7 cellular contexts compared by ENCODE assay signal in genomic region chr6:68638225-68638900, GRCh38. TPM values are rescaled to one million over a fixed set of nuclear protein-coding genes. Genes with fewer than 3 reads are reported as not detected.
DNase-seq lines count a peak whose midpoint lies in the region; ATAC-seq and TF ChIP-seq lines count a peak whose summit lies in the region.

No MANE protein-coding gene starts in this region.

- peak overlapping the region; percentile 82; the same call in 1 of the 2 replicates for H3K4me3 Mint-ChIP-seq in WTC11

- no peaks in the 10 kb centered on the region for H3K9me3 Mint-ChIP-seq in WTC11

- ATAC-seq in WTC11 (no peak), HG03378 (IDR thresholded peaks at IDR 0.05; ENCODE audit: unreplicated experiment) (no peak)

- peak; percentile 87 for TF ChIP-seq CTCF in WTC11 (IDR thresholded peaks at IDR 0.05)

- CTCF ChIA-PET in WTC11 (lab: Charles Lee): interaction anchor here (1.0 to 2.5 kb wide), 8 partner anchors 8 to 329 kb away, joined by 3 to 16 read pairs (median 4); no protein-coding TSS in a partner anchor

- H3K4me3 ChIP-seq in H7 (ENCODE audit: insufficient read depth, low read depth, low read length): no peak overlapping the region

- H3K36me3 Mint-ChIP-seq in WTC11: no peaks in the 10 kb centered on the region

- POLR2A ChIA-PET in WTC11 (lab: Charles Lee): no interaction called here

- no peak overlapping the region for H3K27ac Mint-ChIP-seq in WTC11

- peaks cover 39% of the 10 kb centered on the region for H3K27me3 ChIP-seq in H7 (ENCODE audit: control insufficient read depth, insufficient read depth, low read length)

- peaks cover 47% of the 10 kb centered on the region for H3K4me1 Mint-ChIP-seq in WTC11

- no peak for TF ChIP-seq EP300 in Ishikawa (IDR thresholded peaks at IDR 0.05; ENCODE audit: borderline replicate concordance)

- H3K27me3 Mint-ChIP-seq in WTC11 (ENCODE audit: low read depth): peaks cover 60% of the 10 kb centered on the region

- DNase-seq in EH (ENCODE audit: low read depth): peak; percentile 28
- DNase-seq in WTC11 (ENCODE audit: low spot score): peak; percentile 27
- peak; percentile 76 for DNase-seq in globus pallidus (ENCODE audit: low spot score)
- peak; percentile 39 for DNase-seq in stimulated activated CD8-positive, alpha-beta memory T cell treated with anti-CD3 and anti-CD28 coated beads, Interleukin-4, amount 100 ng/mL, for 48 hours
- DNase-seq in H7: no peak

- peak; percentile 70 for TF ChIP-seq RAD21 in Ishikawa (IDR thresholded peaks at IDR 0.05; ENCODE audit: low read depth)

- H3K36me3 ChIP-seq in H7 (replicated peaks; ENCODE audit: control insufficient read depth, insufficient read depth, low read length): no peaks in the 10 kb centered on the region

TF ChIP-seq in Ishikawa, 13 proteins besides CTCF, POLR2A, EP300 and RAD21:
- TF ChIP-seq MAX (IDR thresholded peaks at IDR 0.05): no peak
- no peak for TF ChIP-seq REST (IDR thresholded peaks at IDR 0.05; ENCODE audit: low read depth)
- TF ChIP-seq CREB1 (IDR thresholded peaks at IDR 0.05; ENCODE audit: low read depth): no peak
- TF ChIP-seq ZBTB7A (IDR thresholded peaks at IDR 0.05; ENCODE audit: low read depth): no peak
- no peak for TF ChIP-seq EGR1 (IDR thresholded peaks at IDR 0.05)
- no peak for TF ChIP-seq FOXM1 (IDR thresholded peaks at IDR 0.05; ENCODE audit: borderline replicate concordance, low read depth)
TF ChIP-seq in Ishikawa: peak in this region for 0.

TF ChIP-seq in WTC11, 78 proteins besides CTCF, POLR2A, EP300 and RAD21:
- TF ChIP-seq KAT7 (CRISPR knock-in tag; IDR thresholded peaks at IDR 0.05; ENCODE audit: borderline replicate concordance): no peak
- TF ChIP-seq TEAD1 (CRISPR knock-in tag; IDR thresholded peaks at IDR 0.05): no peak
- TF ChIP-seq NFYB (CRISPR knock-in tag; conservative IDR thresholded peaks at IDR 0.05; ENCODE audit: low read depth): no peak
- TF ChIP-seq FOXJ3 (CRISPR knock-in tag; IDR thresholded peaks at IDR 0.05; ENCODE audit: borderline replicate concordance): no peak
- no peak for TF ChIP-seq ZNF396 (CRISPR knock-in tag; IDR thresholded peaks at IDR 0.05; ENCODE audit: borderline replicate concordance)
- no peak for TF ChIP-seq ZNF138 (CRISPR knock-in tag; conservative IDR thresholded peaks at IDR 0.05)
- TF ChIP-seq ZBTB43 (CRISPR knock-in tag; IDR thresholded peaks at IDR 0.05): no peak

RNA-seq across cellular contexts. Expression of gene ADGRB3, which starts 3.3 kb away (rescaled TPM):
- total RNA-seq in WTC11 (2021): 1.0 to 1.9 TPM (median 1.2 TPM) in 3 replicates
- total RNA-seq in H7 (2014; rRNA removed; shearing (Covaris generic)): 0.21 and 0.22 TPM in 2 replicates
